In genomic region chr22:40213478-40213877, GRCh38 we compare ENCODE assay signal across 1 cellular context.
TF ChIP-seq lines count a peak whose summit lies in the region.

No MANE protein-coding gene starts in this region.

TF ChIP-seq in WTC11, 78 proteins besides CTCF, POLR2A, EP300 and RAD21 (continued from another document):
- no peak for TF ChIP-seq ZNF532 (CRISPR knock-in tag; IDR thresholded peaks at IDR 0.05; ENCODE audit: borderline replicate concordance)
- TF ChIP-seq ZNF232 (CRISPR knock-in tag; IDR thresholded peaks at IDR 0.05): no peak
- no peak for TF ChIP-seq CREB1 (CRISPR knock-in tag; IDR thresholded peaks at IDR 0.05)
- no peak for TF ChIP-seq GABPB1 (CRISPR knock-in tag; IDR thresholded peaks at IDR 0.05)
- no peak for TF ChIP-seq SMAD3 (CRISPR knock-in tag; IDR thresholded peaks at IDR 0.05; ENCODE audit: borderline replicate concordance)
- TF ChIP-seq OVOL2 (CRISPR knock-in tag; IDR thresholded peaks at IDR 0.05; ENCODE audit: borderline replicate concordance): no peak
- TF ChIP-seq E2F1 (CRISPR knock-in tag; IDR thresholded peaks at IDR 0.05): no peak
- no peak for TF ChIP-seq MXD4 (CRISPR knock-in tag; IDR thresholded peaks at IDR 0.05; ENCODE audit: borderline replicate concordance)
- no peak for TF ChIP-seq ESRRA (CRISPR knock-in tag; IDR thresholded peaks at IDR 0.05; ENCODE audit: borderline replicate concordance)
